In the genomic region with DNA sequence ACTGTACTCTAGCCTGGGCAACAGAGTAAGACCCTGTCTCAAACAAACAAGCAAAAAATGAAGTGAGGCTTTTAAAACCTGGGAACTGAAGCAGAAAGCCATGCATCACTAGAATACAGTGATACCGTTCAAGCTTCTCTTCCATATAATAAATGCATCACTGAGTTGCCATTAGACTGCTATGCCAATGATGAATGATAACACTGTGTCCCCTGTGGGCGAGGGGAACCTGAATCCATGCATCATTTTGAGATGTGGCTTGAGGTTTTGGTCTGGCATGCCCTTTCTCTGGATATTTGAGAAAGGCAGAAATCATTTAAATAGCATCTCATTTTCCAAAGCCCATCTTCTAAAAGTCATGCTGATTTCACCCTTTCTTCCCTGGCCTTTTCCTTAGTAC, we compare ENCODE assay signal across 1 cellular context.
TF ChIP-seq lines count a peak whose summit lies in the region.

No MANE protein-coding gene starts in this region.

TF ChIP-seq in H1, 55 proteins besides CTCF, POLR2A, EP300 and RAD21:
- TF ChIP-seq, protein P1, sequence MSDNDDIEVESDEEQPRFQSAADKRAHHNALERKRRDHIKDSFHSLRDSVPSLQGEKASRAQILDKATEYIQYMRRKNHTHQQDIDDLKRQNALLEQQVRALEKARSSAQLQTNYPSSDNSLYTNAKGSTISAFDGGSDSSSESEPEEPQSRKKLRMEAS (IDR thresholded peaks at IDR 0.05) = no peak
- TF ChIP-seq ASH2L (IDR thresholded peaks at IDR 0.05; ENCODE audit: low read length) = no peak
- no peak for TF ChIP-seq RNF2 (IDR thresholded peaks at IDR 0.05; ENCODE audit: borderline replicate concordance, low read depth, low read length, missing control alignments, poor library complexity, severe bottlenecking)
- TF ChIP-seq GABPA (IDR thresholded peaks at IDR 0.05; ENCODE audit: borderline replicate concordance, insufficient read depth, low read length) = no peak
- no peak for TF ChIP-seq BCL11A (IDR thresholded peaks at IDR 0.05; ENCODE audit: low read depth in 2 of 2, low read length in 2 of 2)
- no peak for TF ChIP-seq TAF7 (optimal IDR thresholded peaks at IDR 0.05; ENCODE audit: borderline replicate concordance, low read depth, low read length)
